In genomic region chr1:97417661-97418060, GRCh38 we compare ENCODE assay signal across 11 cellular contexts.
"Had no signal": no experiment of that assay in that cellular context is flagged by ENCODE, and none has a peak within 500 bp of the region (broad histone marks: within the 10 kb centered on the region; RNA-seq: fewer than 3 reads in every experiment).

No MANE protein-coding gene starts in this region.

- H3K4me2 ChIP-seq: GM23338 had no signal

- H2AFZ ChIP-seq: GM23248, GM23338 had no signal

- H3K9me3 ChIP-seq: HAP-1 had no signal

- H3K4me3 ChIP-seq: GM23248, GM23338, HAP-1 had no signal

- H3K36me3 ChIP-seq: HAP-1 had no signal

- H3K27ac ChIP-seq: GM23248 had no signal

- FAIRE-seq: H1, H54 had no signal

- DNase-seq: GM23248, GOT3, H7, H9, HCEC 1CT, HFFc6 had no signal

- H3K9ac ChIP-seq: GM23248 had no signal

- ATAC-seq: GM23338, HCT116 had no signal

- H3K4me1 ChIP-seq: HAP-1 had no signal
